ENCODE assay signal across 11 cellular contexts in genomic region chr2:239249781-239250180, GRCh38.
A peak's percentile ranks its signal among the peaks of the same experiment; 100 is the strongest.
DNase-seq lines count a peak whose midpoint lies in the region; ATAC-seq and TF ChIP-seq lines count a peak whose summit lies in the region.
"Had no signal": no experiment of that assay in that cellular context is flagged by ENCODE, and none has a peak within 500 bp of the region (broad histone marks: within the 10 kb centered on the region; RNA-seq: fewer than 3 reads in every experiment).

No MANE protein-coding gene starts in this region.

- H3K9ac ChIP-seq in endodermal cell (ENCODE audit: extremely low read depth, low read length, poor library complexity, severe bottlenecking): no peak overlapping the region

- intact Hi-C loops in transverse colon (cut with DNase I; ENCODE audit: low total_unique reads): no loop called here
- intact Hi-C loops in activated T-helper 2 cell treated with anti-CD3 and anti-CD28 coated beads, Interferon-gamma antibody, Interleukin-2, Interleukin-4, amounts not matched to agents 10 μg/mL and 5 μg/mL and 100 μg/mL, durations not matched to agents 14 hours and 24 hours and 36 hours (cut with micrococcal nuclease): no loop called here

- H3K4me1 ChIP-seq in endodermal cell (ENCODE audit: control insufficient read depth, insufficient read depth, low read length) (no peaks in the 10 kb centered on the region), transverse colon (peaks cover 5 to 72% (median 34%) of the 10 kb centered on the region in 4 donors)

- H3K27me3 ChIP-seq in endodermal cell (ENCODE audit: control insufficient read depth, insufficient read depth, low read length, poor library complexity, severe bottlenecking): no peaks in the 10 kb centered on the region
- H3K27me3 ChIP-seq in transverse colon: no peaks in the 10 kb centered on the region

- TF ChIP-seq EP300 in transverse colon (IDR thresholded peaks at IDR 0.05; ENCODE audit: low read depth): no peak

- no peaks in the 10 kb centered on the region for H3K36me3 ChIP-seq in endodermal cell (ENCODE audit: control insufficient read depth, insufficient read depth, low read length)
- no peaks in the 10 kb centered on the region for H3K36me3 ChIP-seq in transverse colon
- H3K36me3 ChIP-seq: WERI-Rb-1 had no signal

- TF ChIP-seq CTCF in endodermal cell (conservative IDR thresholded peaks at IDR 0.05) (no peak), transverse colon (IDR thresholded peaks at IDR 0.05) (no peak), GM13977 (IDR thresholded peaks at IDR 0.05; ENCODE audit: extremely low read depth, insufficient read depth, missing control alignments) (no peak)

- no peak for TF ChIP-seq POLR2A in transverse colon (IDR thresholded peaks at IDR 0.05)

- H3K27ac Mint-ChIP-seq in endodermal cell: no peak overlapping the region
- no peak overlapping the region for H3K27ac Mint-ChIP-seq in activated T-helper 2 cell treated with anti-CD3 and anti-CD28 coated beads, Interferon-gamma antibody, Interleukin-2, Interleukin-4, amounts not matched to agents 10 μg/mL and 5 μg/mL and 100 μg/mL, durations not matched to agents 14 hours and 24 hours and 36 hours
- H3K27ac Mint-ChIP-seq: GM23338; stimulated activated naive CD8-positive, alpha-beta T cell treated with anti-CD3 and anti-CD28 coated beads, Interleukin-15, Interleukin-2, amounts not matched to agents 100 ng/mL and 50 ng/mL, for 24 hours had no signal

- H3K9me3 Mint-ChIP-seq in endodermal cell: no peaks in the 10 kb centered on the region
- no peaks in the 10 kb centered on the region for H3K9me3 Mint-ChIP-seq in activated T-helper 2 cell treated with anti-CD3 and anti-CD28 coated beads, Interferon-gamma antibody, Interleukin-2, Interleukin-4, amounts not matched to agents 10 μg/mL and 5 μg/mL and 100 μg/mL, durations not matched to agents 14 hours and 24 hours and 36 hours
- H3K9me3 Mint-ChIP-seq: GM23338; stimulated activated naive CD8-positive, alpha-beta T cell treated with anti-CD3 and anti-CD28 coated beads, Interleukin-15, Interleukin-2, amounts not matched to agents 100 ng/mL and 50 ng/mL, for 24 hours had no signal

- no peak overlapping the region for H3K4me3 ChIP-seq in endodermal cell (ENCODE audit: low read length)
- H3K4me3 ChIP-seq in transverse colon: no peak overlapping the region
- H3K4me3 ChIP-seq: GM23338 had no signal

- ATAC-seq in HG02571 (IDR thresholded peaks at IDR 0.05; ENCODE audit: unreplicated experiment): no peak
- ATAC-seq: GM23338 had no signal

- H3K4me3 Mint-ChIP-seq in endodermal cell: no peak overlapping the region
- no peak overlapping the region for H3K4me3 Mint-ChIP-seq in activated T-helper 2 cell treated with anti-CD3 and anti-CD28 coated beads, Interferon-gamma antibody, Interleukin-2, Interleukin-4, amounts not matched to agents 10 μg/mL and 5 μg/mL and 100 μg/mL, durations not matched to agents 14 hours and 24 hours and 36 hours (ENCODE audit: low read depth)
- H3K4me3 Mint-ChIP-seq: GM23338; stimulated activated naive CD8-positive, alpha-beta T cell treated with anti-CD3 and anti-CD28 coated beads, Interleukin-15, Interleukin-2, amounts not matched to agents 100 ng/mL and 50 ng/mL, for 24 hours had no signal

- no peaks in the 10 kb centered on the region for H3K36me3 Mint-ChIP-seq in endodermal cell (ENCODE audit: low read depth)
- H3K36me3 Mint-ChIP-seq in activated T-helper 2 cell treated with anti-CD3 and anti-CD28 coated beads, Interferon-gamma antibody, Interleukin-2, Interleukin-4, amounts not matched to agents 10 μg/mL and 5 μg/mL and 100 μg/mL, durations not matched to agents 14 hours and 24 hours and 36 hours (ENCODE audit: low read depth): peaks cover 57% of the 10 kb centered on the region

- 91% methylated on average over 6 to 17 of the region's 17 CpGs for WGBS in endodermal cell (ENCODE audit: insufficient coverage in 1 of 2, insufficient read length in 1 of 2), 2 experiments
- 0 to 67% methylated on average over 1 to 17 of the region's 17 CpGs for WGBS in transverse colon (ENCODE audit: low coverage in 1 of 2), 2 donors

- DNase-seq in NCI-H2171 treated with DMSO at 0.1 percent for 48 hours (lab: John Stamatoyannopoulos, UW) (peak; percentile 32), NCI-H2171 (lab: John Stamatoyannopoulos, UW) (no peak), endodermal cell (no peak), mesenteric fat pad (ENCODE audit: low spot score) (peak; percentile 90), transverse colon (peak; percentile 70), GM13977 (ENCODE audit: low spot score) (no peak)
- DNase-seq in activated T-helper 2 cell treated with anti-CD3 and anti-CD28 coated beads, Interferon-gamma antibody, Interleukin-2, Interleukin-4, amounts not matched to agents 10 μg/mL and 5 μg/mL and 100 μg/mL, durations not matched to agents 14 hours and 24 hours and 36 hours (ENCODE audit: low spot score): no peak
- DNase-seq: WERI-Rb-1 had no signal

- no peaks in the 10 kb centered on the region for H3K9me3 ChIP-seq in endodermal cell (ENCODE audit: control insufficient read depth, low read length)
- H3K9me3 ChIP-seq in transverse colon: no peaks in the 10 kb centered on the region

- in situ Hi-C loops in transverse colon (cut with MboI; ENCODE audit: low pct_ligation_motif_present in 1 of 4, low pct_unique_long_range_greater_than_20kb in 1 of 4, low sequenced_read_pairs in 3 of 4) (loop anchor here in 1 of 4 donors (25.0 kb wide), 1 partner anchor 638 kb away; no protein-coding TSS in a partner anchor), GM13977 (cut with MboI; ENCODE audit: low pct_unique_long_range_greater_than_20kb, low sequenced_read_pairs, unreplicated experiment) (no loop called here)

- H3K27ac ChIP-seq in endodermal cell (ENCODE audit: low read depth, low read length): peak overlapping the region; percentile 38
- peak overlapping the region; percentile 48 to 82 (median 66) for H3K27ac ChIP-seq in transverse colon
- H3K27ac ChIP-seq: WERI-Rb-1 had no signal

- H3K4me1 Mint-ChIP-seq in endodermal cell: peaks cover 39% of the 10 kb centered on the region
- H3K4me1 Mint-ChIP-seq in activated T-helper 2 cell treated with anti-CD3 and anti-CD28 coated beads, Interferon-gamma antibody, Interleukin-2, Interleukin-4, amounts not matched to agents 10 μg/mL and 5 μg/mL and 100 μg/mL, durations not matched to agents 14 hours and 24 hours and 36 hours (ENCODE audit: low read depth): peaks cover 42% of the 10 kb centered on the region

- H3K27me3 Mint-ChIP-seq in endodermal cell (ENCODE audit: insufficient read depth): no peaks in the 10 kb centered on the region
- H3K27me3 Mint-ChIP-seq in activated T-helper 2 cell treated with anti-CD3 and anti-CD28 coated beads, Interferon-gamma antibody, Interleukin-2, Interleukin-4, amounts not matched to agents 10 μg/mL and 5 μg/mL and 100 μg/mL, durations not matched to agents 14 hours and 24 hours and 36 hours (ENCODE audit: low read depth): no peaks in the 10 kb centered on the region
- H3K27me3 Mint-ChIP-seq: stimulated activated naive CD8-positive, alpha-beta T cell treated with anti-CD3 and anti-CD28 coated beads, Interleukin-15, Interleukin-2, amounts not matched to agents 100 ng/mL and 50 ng/mL, for 24 hours had no signal

Comparison
In these comparisons a context has a peak if more than half of its experiments do, and no peak if none do; other contexts are left out.
1. DNase-seq: peak in NCI-H2171 treated with DMSO at 0.1 percent for 48 hours (single experiment), mesenteric fat pad (single experiment) and transverse colon (single experiment); none in NCI-H2171 (single experiment), endodermal cell (single experiment), GM13977 (single experiment) and activated T-helper 2 cell treated with anti-CD3 and anti-CD28 coated beads, Interferon-gamma antibody, Interleukin-2, Interleukin-4, amounts not matched to agents 10 μg/mL and 5 μg/mL and 100 μg/mL, durations not matched to agents 14 hours and 24 hours and 36 hours (single experiment).